In genomic region chr19:51783373-51783772, GRCh38 we compare ENCODE assay signal across 11 cellular contexts. TPM values are rescaled to one million over a fixed set of nuclear protein-coding genes. Genes with fewer than 3 reads are reported as not detected.
DNase-seq lines count a peak whose midpoint lies in the region; ATAC-seq and TF ChIP-seq lines count a peak whose summit lies in the region.
"Had no signal": no experiment of that assay in that cellular context is flagged by ENCODE, and none has a peak within 500 bp of the region (broad histone marks: within the 10 kb centered on the region; RNA-seq: fewer than 3 reads in every experiment).

No MANE protein-coding gene starts in this region.

- H3K36me3 Mint-ChIP-seq in MCF 10A (ENCODE audit: insufficient read depth, unreplicated experiment) (no peaks in the 10 kb centered on the region), endothelial cell (ENCODE audit: low read depth, unreplicated experiment) (no peaks in the 10 kb centered on the region)
- H3K36me3 Mint-ChIP-seq in stimulated activated naive B cell treated with anti-CD40 and anti-IgM and Interleukin-4, amounts not matched to agents 10 μg/mL and 1 μg/mL and 100 μg/mL, for 72 hours = no peaks in the 10 kb centered on the region
- H3K36me3 Mint-ChIP-seq: activated naive CD8-positive, alpha-beta T cell had no signal

- H3K27me3 Mint-ChIP-seq in MCF 10A (ENCODE audit: insufficient read depth, unreplicated experiment) = no peaks in the 10 kb centered on the region
- no peaks in the 10 kb centered on the region for H3K27me3 Mint-ChIP-seq in endothelial cell (ENCODE audit: unreplicated experiment)
- peaks cover 12 to 15% of the 10 kb centered on the region in 2 donors for H3K27me3 Mint-ChIP-seq in stimulated activated naive B cell treated with anti-CD40 and anti-IgM and Interleukin-4, amounts not matched to agents 10 μg/mL and 1 μg/mL and 100 μg/mL, for 72 hours

- no peaks in the 10 kb centered on the region for H3K9me3 ChIP-seq in breast epithelium

- intact Hi-C loops in MCF 10A (cut with micrococcal nuclease) (loop anchor here (1.0 to 10.0 kb wide), 6 partner anchors 119 to 759 kb away; partner anchors contain the start of gene KLK11), breast epithelium (cut with DNase I; ENCODE audit: low total_unique reads) (no loop called here)

- no peak overlapping the region for H3K27ac ChIP-seq in breast epithelium

- H3K36me3 ChIP-seq in breast epithelium = no peaks in the 10 kb centered on the region

- peak; percentile 50 for TF ChIP-seq CTCF in MCF 10A (IDR thresholded peaks at IDR 0.05; ENCODE audit: unreplicated experiment)
- TF ChIP-seq CTCF in breast epithelium (IDR thresholded peaks at IDR 0.05) = no peak
- TF ChIP-seq CTCF in endothelial cell (IDR thresholded peaks at IDR 0.05; ENCODE audit: unreplicated experiment) = no peak

- TF ChIP-seq POLR2A in breast epithelium (IDR thresholded peaks at IDR 0.05) = no peak

- H3K27ac Mint-ChIP-seq in MCF 10A (ENCODE audit: low read depth, unreplicated experiment) (no peak overlapping the region), endothelial cell (ENCODE audit: unreplicated experiment) (no peak overlapping the region)
- H3K27ac Mint-ChIP-seq in stimulated activated naive B cell treated with anti-CD40 and anti-IgM and Interleukin-4, amounts not matched to agents 10 μg/mL and 1 μg/mL and 100 μg/mL, for 72 hours = no peak overlapping the region
- H3K27ac Mint-ChIP-seq: activated naive CD8-positive, alpha-beta T cell had no signal

- no peaks in the 10 kb centered on the region for H3K4me1 ChIP-seq in breast epithelium

- CTCF ChIA-PET in MCF 10A (lab: Yijun Ruan, JAX) = no interaction called here

- H3K27me3 ChIP-seq in breast epithelium = peaks cover 0 to 13% of the 10 kb centered on the region in 2 donors

- H3K9me3 Mint-ChIP-seq in MCF 10A (ENCODE audit: unreplicated experiment) (peaks cover 7% of the 10 kb centered on the region), endothelial cell (ENCODE audit: unreplicated experiment) (no peaks in the 10 kb centered on the region)
- peaks cover 5 to 7% of the 10 kb centered on the region in 2 donors for H3K9me3 Mint-ChIP-seq in stimulated activated naive B cell treated with anti-CD40 and anti-IgM and Interleukin-4, amounts not matched to agents 10 μg/mL and 1 μg/mL and 100 μg/mL, for 72 hours

- peak; percentile 63 to 68 for ATAC-seq in stimulated activated naive B cell treated with anti-CD40 and anti-IgM and Interleukin-4, amounts not matched to agents 10 μg/mL and 1 μg/mL and 100 μg/mL, for 72 hours (replicated peaks)
- ATAC-seq in HG03039 (IDR thresholded peaks at IDR 0.05; ENCODE audit: unreplicated experiment) = no peak

- no TSS peak for BruUV-seq in MCF 10A (replicated peaks; lab: Mats Ljungman, UMichigan)

- DNase-seq in MCF 10A (ENCODE audit: unreplicated experiment) (peak; percentile 60), breast epithelium (ENCODE audit: low spot score in 2 of 2) (no peak), NOMO-1 treated with DMSO at 0.1 percent for 48 hours (lab: John Stamatoyannopoulos, UW; ENCODE audit: unreplicated experiment) (peak; percentile 96), endothelial cell (ENCODE audit: low spot score) (peak; percentile 15), NCI-H345 treated with DMSO at 0.1 percent for 48 hours (lab: John Stamatoyannopoulos, UW; ENCODE audit: unreplicated experiment) (no peak), NCI-H2081 treated with DMSO at 0.1 percent for 48 hours (lab: John Stamatoyannopoulos, UW) (no peak)
- peak; percentile 9 for DNase-seq in stimulated activated naive B cell treated with anti-CD40 and anti-IgM and Interleukin-4, amounts not matched to agents 10 μg/mL and 1 μg/mL and 100 μg/mL, for 72 hours
- DNase-seq: NK-92 treated with Interleukin-12 subunit alpha and Interleukin-12 subunit beta, amount 100 ng/mL, for 24 hours; stimulated activated CD4-positive, alpha-beta T cell treated with anti-CD3 and anti-CD28 coated beads, Interleukin-4, amount 100 ng/mL, for 24 hours had no signal

- H3K4me1 Mint-ChIP-seq in MCF 10A (ENCODE audit: insufficient read depth, unreplicated experiment) = no peaks in the 10 kb centered on the region
- no peaks in the 10 kb centered on the region for H3K4me1 Mint-ChIP-seq in endothelial cell (ENCODE audit: unreplicated experiment)
- H3K4me1 Mint-ChIP-seq in stimulated activated naive B cell treated with anti-CD40 and anti-IgM and Interleukin-4, amounts not matched to agents 10 μg/mL and 1 μg/mL and 100 μg/mL, for 72 hours = peaks cover 6 to 22% of the 10 kb centered on the region in 2 donors

- no peak overlapping the region for H3K4me3 ChIP-seq in breast epithelium

- no peak overlapping the region for H3K4me3 Mint-ChIP-seq in MCF 10A (ENCODE audit: unreplicated experiment)
- H3K4me3 Mint-ChIP-seq in endothelial cell (ENCODE audit: unreplicated experiment) = no peak overlapping the region
- H3K4me3 Mint-ChIP-seq in stimulated activated naive B cell treated with anti-CD40 and anti-IgM and Interleukin-4, amounts not matched to agents 10 μg/mL and 1 μg/mL and 100 μg/mL, for 72 hours = no peak overlapping the region
- H3K4me3 Mint-ChIP-seq: activated naive CD8-positive, alpha-beta T cell had no signal

- POLR2A ChIA-PET in MCF 10A (lab: Yijun Ruan, JAX) = no interaction called here

RNA-seq across cellular contexts. Expression of gene FPR3, which starts 11.6 kb away (rescaled TPM):
- total RNA-seq in MCF 10A (2022) (not detected in 2 replicates), breast epithelium (10 to 100 TPM in 2 of 3 donors, 1 to 10 TPM in 1; 3.9 to 20.0 (median 12.0) TPM), endothelial cell (ENCODE audit: unreplicated experiment) (not detected)

RNA-seq across cellular contexts. Expression of gene FPR2, which starts 22.4 kb away (rescaled TPM):
- not detected in 2 replicates for total RNA-seq in MCF 10A (2022)
- total RNA-seq in breast epithelium = under 1 TPM; 0.15 to 0.98 (median 0.32) TPM
- 0.74 TPM for total RNA-seq in endothelial cell (ENCODE audit: unreplicated experiment)

RNA-seq across cellular contexts. Expression of gene FPR1, which starts 31.7 kb away (rescaled TPM):
- total RNA-seq in MCF 10A (2022) (6.2 and 8.6 TPM in 2 replicates), breast epithelium (10 to 100 TPM in 2 of 3 donors, 1 to 10 TPM in 1; 6.0 to 14.9 (median 13.1) TPM), endothelial cell (ENCODE audit: unreplicated experiment) (0.67 TPM)

RNA-seq across cellular contexts. Expression of gene HAS1, which starts 59.6 kb away (rescaled TPM):
- total RNA-seq in MCF 10A (2022) (0.34 and 0.42 TPM in 2 replicates), breast epithelium (10 to 100 TPM in 1 of 3 donors, 1 to 10 TPM in 1, under 1 TPM in 1; 0.33 to 61.8 (median 4.2) TPM), endothelial cell (ENCODE audit: unreplicated experiment) (not detected)

Comparison
In these comparisons a context has a peak if more than half of its experiments do, and no peak if none do; other contexts are left out.
1. DNase-seq: peak in MCF 10A (single experiment), NOMO-1 treated with DMSO at 0.1 percent for 48 hours (single experiment), endothelial cell (single experiment) and stimulated activated naive B cell treated with anti-CD40 and anti-IgM and Interleukin-4, amounts not matched to agents 10 μg/mL and 1 μg/mL and 100 μg/mL, for 72 hours (single experiment); none in breast epithelium (0 of 2), NCI-H345 treated with DMSO at 0.1 percent for 48 hours (single experiment) and NCI-H2081 treated with DMSO at 0.1 percent for 48 hours (single experiment).